ENCODE assay signal across 8 cellular contexts in genomic region chr4:152536545-152537182, GRCh38. TPM values are rescaled to one million over a fixed set of nuclear protein-coding genes. Genes with fewer than 3 reads are reported as not detected.
DNase-seq lines count a peak whose midpoint lies in the region; ATAC-seq and TF ChIP-seq lines count a peak whose summit lies in the region.

No MANE protein-coding gene starts in this region.

- H3K36me3 Mint-ChIP-seq in activated CD8-positive, alpha-beta memory T cell treated with anti-CD3 and anti-CD28 coated beads, Interleukin-2, amount 10 ng/mL, durations not matched to agents 7 days and 5 days: peaks cover 23% of the 10 kb centered on the region
- peaks cover 67% of the 10 kb centered on the region for H3K36me3 Mint-ChIP-seq in activated T-cell treated with anti-CD3 and anti-CD28 coated beads, Interleukin-2, amount 50 U/mL, for 24 hours (ENCODE audit: low read depth)

- POLR2A ChIA-PET in HEK293T (lab: Yijun Ruan, JAX): interaction anchor here (0.9 to 1.7 kb wide), 15 partner anchors 8 to 127 kb away, joined by 3 to 10 read pairs (median 4); no protein-coding TSS in a partner anchor

- H3K4me1 Mint-ChIP-seq in activated CD8-positive, alpha-beta memory T cell treated with anti-CD3 and anti-CD28 coated beads, Interleukin-2, amount 10 ng/mL, durations not matched to agents 7 days and 5 days: peaks cover 49% of the 10 kb centered on the region
- H3K4me1 Mint-ChIP-seq in activated T-cell treated with anti-CD3 and anti-CD28 coated beads, Interleukin-2, amount 50 U/mL, for 24 hours (ENCODE audit: low read depth): peaks cover 51% of the 10 kb centered on the region

- ATAC-seq in activated CD8-positive, alpha-beta memory T cell treated with anti-CD3 and anti-CD28 coated beads, Interleukin-2, amount 10 ng/mL, durations not matched to agents 7 days and 5 days: peak; percentile 60

- H3K27me3 Mint-ChIP-seq in activated CD8-positive, alpha-beta memory T cell treated with anti-CD3 and anti-CD28 coated beads, Interleukin-2, amount 10 ng/mL, durations not matched to agents 7 days and 5 days: no peaks in the 10 kb centered on the region
- H3K27me3 Mint-ChIP-seq in activated T-cell treated with anti-CD3 and anti-CD28 coated beads, Interleukin-2, amount 50 U/mL, for 24 hours: no peaks in the 10 kb centered on the region

- H3K9me3 ChIP-seq in MG63: no peaks in the 10 kb centered on the region
- no peaks in the 10 kb centered on the region for H3K9me3 ChIP-seq in neutrophil

- H3K4me3 ChIP-seq in MG63 (peak overlapping the region; percentile 88), neutrophil (ENCODE audit: low read depth in 1 of 2, low read length in 1 of 2) (peak overlapping the region; percentile 87 to 99)

- H3K27ac Mint-ChIP-seq in activated CD8-positive, alpha-beta memory T cell treated with anti-CD3 and anti-CD28 coated beads, Interleukin-2, amount 10 ng/mL, durations not matched to agents 7 days and 5 days: peak overlapping the region; percentile 98
- peak overlapping the region; percentile 99 for H3K27ac Mint-ChIP-seq in activated T-cell treated with anti-CD3 and anti-CD28 coated beads, Interleukin-2, amount 50 U/mL, for 24 hours

- H3K4me1 ChIP-seq in neutrophil (ENCODE audit: control insufficient read depth in 1 of 2, insufficient read depth in 1 of 2, low read depth in 1 of 2, low read length in 1 of 2): peaks cover 37 to 40% of the 10 kb centered on the region in 2 experiments

- peak overlapping the region; percentile 85 for H3K4me3 Mint-ChIP-seq in activated CD8-positive, alpha-beta memory T cell treated with anti-CD3 and anti-CD28 coated beads, Interleukin-2, amount 10 ng/mL, durations not matched to agents 7 days and 5 days
- H3K4me3 Mint-ChIP-seq in activated T-cell treated with anti-CD3 and anti-CD28 coated beads, Interleukin-2, amount 50 U/mL, for 24 hours: peak overlapping the region; percentile 94

- TF ChIP-seq CTCF in neutrophil (IDR thresholded peaks at IDR 0.05): no peak

- peak overlapping the region; percentile 98 for H3K27ac ChIP-seq in neutrophil

- no peaks in the 10 kb centered on the region; the same call in 1 of the 2 replicates for H3K36me3 ChIP-seq in MG63
- peaks cover 12% of the 10 kb centered on the region for H3K36me3 ChIP-seq in neutrophil

- CTCF ChIA-PET in activated CD8-positive, alpha-beta memory T cell treated with anti-CD3 and anti-CD28 coated beads, Interleukin-2, amount 10 ng/mL, durations not matched to agents 7 days and 5 days (lab: Charles Lee): interaction anchor here (0.8 to 5.8 kb wide), 14 partner anchors 8 to 142 kb away, joined by 3 to 54 read pairs (median 5); no protein-coding TSS in a partner anchor
- CTCF ChIA-PET in HEK293T (lab: Yijun Ruan, JAX): interaction anchor here (1.3 kb wide), 1 partner anchor 36 kb away, joined by 5 read pairs; no protein-coding TSS in a partner anchor

- peak; percentile 89 for DNase-seq in activated CD8-positive, alpha-beta memory T cell treated with anti-CD3 and anti-CD28 coated beads, Interleukin-2, amount 10 ng/mL, durations not matched to agents 7 days and 5 days
- DNase-seq in activated CD8-positive, alpha-beta memory T cell treated with anti-CD3 and anti-CD28 coated beads, Interleukin-2, amount 50 U/mL, for 48 hours: no peak
- DNase-seq in HEK293T (ENCODE audit: extremely low spot score) (peak; percentile 19), MG63 (no peak), fibroblast of the conjunctiva (ENCODE audit: low read depth) (peak; percentile 13), KG1 (lab: John Stamatoyannopoulos, UW) (no peak)
- no peak for DNase-seq in activated T-cell treated with anti-CD3 and anti-CD28 coated beads, Interleukin-2, amount 50 U/mL, for 24 hours

- no peaks in the 10 kb centered on the region for H3K27me3 ChIP-seq in MG63
- no peaks in the 10 kb centered on the region for H3K27me3 ChIP-seq in neutrophil

- H3K9me3 Mint-ChIP-seq in activated CD8-positive, alpha-beta memory T cell treated with anti-CD3 and anti-CD28 coated beads, Interleukin-2, amount 10 ng/mL, durations not matched to agents 7 days and 5 days (ENCODE audit: low read depth): no peaks in the 10 kb centered on the region
- no peaks in the 10 kb centered on the region for H3K9me3 Mint-ChIP-seq in activated T-cell treated with anti-CD3 and anti-CD28 coated beads, Interleukin-2, amount 50 U/mL, for 24 hours

TF ChIP-seq in HEK293T, 16 proteins besides CTCF, POLR2A, EP300 and RAD21:
- TF ChIP-seq TARDBP (IDR thresholded peaks at IDR 0.05): no peak
- no peak for TF ChIP-seq LEF1 (IDR thresholded peaks at IDR 0.05; ENCODE audit: borderline replicate concordance)
- TF ChIP-seq FOXM1 (IDR thresholded peaks at IDR 0.05; ENCODE audit: borderline replicate concordance): no peak
- no peak for TF ChIP-seq FOXK2 (IDR thresholded peaks at IDR 0.05)
- no peak for TF ChIP-seq HDGF (IDR thresholded peaks at IDR 0.05; ENCODE audit: borderline replicate concordance)
- TF ChIP-seq, protein P1, sequence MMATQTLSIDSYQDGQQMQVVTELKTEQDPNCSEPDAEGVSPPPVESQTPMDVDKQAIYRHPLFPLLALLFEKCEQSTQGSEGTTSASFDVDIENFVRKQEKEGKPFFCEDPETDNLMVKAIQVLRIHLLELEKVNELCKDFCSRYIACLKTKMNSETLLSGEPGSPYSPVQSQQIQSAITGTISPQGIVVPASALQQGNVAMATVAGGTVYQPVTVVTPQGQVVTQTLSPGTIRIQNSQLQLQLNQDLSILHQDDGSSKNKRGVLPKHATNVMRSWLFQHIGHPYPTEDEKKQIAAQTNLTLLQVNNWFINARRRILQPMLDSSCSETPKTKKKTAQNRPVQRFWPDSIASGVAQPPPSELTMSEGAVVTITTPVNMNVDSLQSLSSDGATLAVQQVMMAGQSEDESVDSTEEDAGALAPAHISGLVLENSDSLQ (IDR thresholded peaks at IDR 0.05): no peak
- TF ChIP-seq L3MBTL2 (conservative IDR thresholded peaks at IDR 0.05): peak; percentile 90
TF ChIP-seq in HEK293T: peak in this region for 1.

RNA-seq across cellular contexts. Expression of gene FBXW7, which starts 0.8 kb away (rescaled TPM):
- total RNA-seq in activated CD8-positive, alpha-beta memory T cell treated with anti-CD3 and anti-CD28 coated beads, Interleukin-2, amount 10 ng/mL, durations not matched to agents 7 days and 5 days: 10 to 100 TPM; 49.3 to 62.9 TPM
- total RNA-seq in MG63 (2014; rRNA removed; shearing (Covaris generic); ENCODE audit: low replicate concordance): 17.8 and 34.4 TPM in 2 replicates

Comparison
In these comparisons a context has a peak if more than half of its experiments do, and no peak if none do; other contexts are left out.
1. DNase-seq: peak in activated CD8-positive, alpha-beta memory T cell treated with anti-CD3 and anti-CD28 coated beads, Interleukin-2, amount 10 ng/mL, durations not matched to agents 7 days and 5 days (single experiment), HEK293T (single experiment) and fibroblast of the conjunctiva (single experiment); none in activated CD8-positive, alpha-beta memory T cell treated with anti-CD3 and anti-CD28 coated beads, Interleukin-2, amount 50 U/mL, for 48 hours (single experiment), MG63 (single experiment), activated T-cell treated with anti-CD3 and anti-CD28 coated beads, Interleukin-2, amount 50 U/mL, for 24 hours (single experiment) and KG1 (single experiment).